Comparison of ENCODE assay signal across 7 cellular contexts in the genomic region with DNA sequence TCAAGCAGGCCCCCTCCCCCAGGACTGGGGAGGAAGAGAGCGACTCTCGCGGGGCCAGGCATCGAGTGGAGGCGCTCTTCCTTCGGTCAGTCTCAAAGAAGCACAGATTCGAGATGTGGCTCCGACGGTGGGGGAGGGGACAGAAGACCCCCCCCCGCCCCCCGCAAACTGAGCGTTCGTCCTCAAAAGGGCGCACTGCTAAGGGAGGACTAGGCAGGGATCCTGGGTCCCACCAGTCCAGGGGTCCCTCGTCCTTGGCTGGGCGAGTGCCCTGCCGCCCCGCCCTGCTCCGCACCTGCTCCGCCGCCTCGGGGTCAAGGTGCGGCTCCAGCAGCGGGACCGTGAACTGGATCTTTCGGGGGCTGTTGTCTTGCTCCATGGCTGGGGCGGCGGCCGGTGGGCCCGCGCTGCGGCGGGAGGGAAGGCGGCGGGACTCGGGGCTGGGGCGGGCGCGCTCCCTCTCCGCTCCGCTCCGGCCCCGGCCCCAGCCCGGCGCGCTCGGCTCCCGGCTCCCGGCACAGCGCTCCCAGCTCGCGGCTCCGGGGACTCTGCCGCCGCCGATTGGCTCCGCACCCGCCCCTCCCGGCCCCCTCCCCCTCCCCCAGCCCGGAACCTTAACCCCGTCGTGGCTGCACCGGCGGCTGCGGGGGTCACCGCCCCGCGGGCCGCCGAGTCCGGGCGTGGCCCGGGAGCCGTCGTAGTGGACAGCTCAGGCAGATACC. TPM values are rescaled to one million over a fixed set of nuclear protein-coding genes. Genes with fewer than 3 reads are reported as not detected.
DNase-seq lines count a peak whose midpoint lies in the region; ATAC-seq lines count a peak whose summit lies in the region.

A gene with protein sequence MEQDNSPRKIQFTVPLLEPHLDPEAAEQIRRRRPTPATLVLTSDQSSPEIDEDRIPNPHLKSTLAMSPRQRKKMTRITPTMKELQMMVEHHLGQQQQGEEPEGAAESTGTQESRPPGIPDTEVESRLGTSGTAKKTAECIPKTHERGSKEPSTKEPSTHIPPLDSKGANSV (minus strand): TSS at position 550 of the 722 bp plus-strand sequence. CDS start 171 bp downstream, at position 379.

- no peak for ATAC-seq in HG03175 (IDR thresholded peaks at IDR 0.05; ENCODE audit: unreplicated experiment)

- DNase-seq in astrocyte of the hippocampus (ENCODE audit: low read depth, low spot score) (peak; percentile 19), left kidney (ENCODE audit: low read depth, low spot score) (peak; percentile 64), NCI-H2029 (lab: John Stamatoyannopoulos, UW) (no peak)
- no peak for DNase-seq in NK-92 treated with Interleukin-12 subunit alpha and Interleukin-12 subunit beta, amount 100 ng/mL, for 24 hours (lab: John Stamatoyannopoulos, UW)

- no peaks in the 10 kb centered on the region for H3K9me3 Mint-ChIP-seq in IgD-negative memory B cell
- no peaks in the 10 kb centered on the region for H3K9me3 Mint-ChIP-seq in stimulated activated naive CD8-positive, alpha-beta T cell treated with anti-CD3 and anti-CD28 coated beads, Interleukin-15, Interleukin-2, amounts not matched to agents 100 ng/mL and 50 ng/mL, for 24 hours

- no peaks in the 10 kb centered on the region for H3K36me3 Mint-ChIP-seq in IgD-negative memory B cell
- H3K36me3 Mint-ChIP-seq in stimulated activated naive CD8-positive, alpha-beta T cell treated with anti-CD3 and anti-CD28 coated beads, Interleukin-15, Interleukin-2, amounts not matched to agents 100 ng/mL and 50 ng/mL, for 24 hours (ENCODE audit: low read depth), result no peaks in the 10 kb centered on the region

- no peak within 1 kb of the TSS for H3K27ac Mint-ChIP-seq in IgD-negative memory B cell
- H3K27ac Mint-ChIP-seq in stimulated activated naive CD8-positive, alpha-beta T cell treated with anti-CD3 and anti-CD28 coated beads, Interleukin-15, Interleukin-2, amounts not matched to agents 100 ng/mL and 50 ng/mL, for 24 hours, result no peak within 1 kb of the TSS

- H3K4me3 Mint-ChIP-seq in IgD-negative memory B cell, result peak within 1 kb of the TSS in 3 of 4 donors; percentile 11 to 75 (median 67)
- peak within 1 kb of the TSS; percentile 38 for H3K4me3 Mint-ChIP-seq in stimulated activated naive CD8-positive, alpha-beta T cell treated with anti-CD3 and anti-CD28 coated beads, Interleukin-15, Interleukin-2, amounts not matched to agents 100 ng/mL and 50 ng/mL, for 24 hours

- H3K4me1 Mint-ChIP-seq in IgD-negative memory B cell, result peaks cover 0 to 6% (median 6%) of the 10 kb centered on the region in 3 donors
- H3K4me1 Mint-ChIP-seq in stimulated activated naive CD8-positive, alpha-beta T cell treated with anti-CD3 and anti-CD28 coated beads, Interleukin-15, Interleukin-2, amounts not matched to agents 100 ng/mL and 50 ng/mL, for 24 hours (ENCODE audit: low read depth), result no peaks in the 10 kb centered on the region

- peaks cover 49% of the 10 kb centered on the region for H3K27me3 Mint-ChIP-seq in IgD-negative memory B cell
- peaks cover 54% of the 10 kb centered on the region for H3K27me3 Mint-ChIP-seq in stimulated activated naive CD8-positive, alpha-beta T cell treated with anti-CD3 and anti-CD28 coated beads, Interleukin-15, Interleukin-2, amounts not matched to agents 100 ng/mL and 50 ng/mL, for 24 hours

RNA-seq across cellular contexts. Expression of the gene that starts here (rescaled TPM):
- not detected for polyA plus RNA-seq in IgD-negative memory B cell

Comparison
In these comparisons a context has a peak if more than half of its experiments do, and no peak if none do; other contexts are left out.
1. DNase-seq: peak in astrocyte of the hippocampus (single experiment) and left kidney (single experiment); none in NCI-H2029 (single experiment) and NK-92 treated with Interleukin-12 subunit alpha and Interleukin-12 subunit beta, amount 100 ng/mL, for 24 hours (single experiment).